9 cellular contexts compared by ENCODE assay signal in genomic region chr19:16095071-16095571, GRCh38. TPM values are rescaled to one million over a fixed set of nuclear protein-coding genes. Genes with fewer than 3 reads are reported as not detected.
DNase-seq lines count a peak whose midpoint lies in the region; ATAC-seq and TF ChIP-seq lines count a peak whose summit lies in the region.
"Had no signal": no experiment of that assay in that cellular context is flagged by ENCODE, and none has a peak within 500 bp of the region (broad histone marks: within the 10 kb centered on the region; RNA-seq: fewer than 3 reads in every experiment).

No MANE protein-coding gene starts in this region.

- no peaks in the 10 kb centered on the region; the same call in 1 of the 2 replicates for H3K27me3 Mint-ChIP-seq in H9 (ENCODE audit: low read depth)
- H3K27me3 Mint-ChIP-seq in activated T-cell treated with anti-CD3 and anti-CD28 coated beads, Interleukin-2, amount 50 U/mL, for 24 hours, result no peaks in the 10 kb centered on the region
- no peaks in the 10 kb centered on the region for H3K27me3 Mint-ChIP-seq in stimulated activated memory B cell treated with anti-CD40 and anti-IgM and Interleukin-4, amounts not matched to agents 10 μg/mL and 1 μg/mL and 100 μg/mL, for 72 hours

- H4K5ac ChIP-seq in H9 (ENCODE audit: insufficient read length, low read depth, low read length), result no peak overlapping the region

- H4K91ac ChIP-seq in H9 (ENCODE audit: insufficient read length, low read depth, low read length), result no peak overlapping the region

- ATAC-seq in stimulated activated memory B cell treated with anti-CD40 and anti-IgM and Interleukin-4, amounts not matched to agents 10 μg/mL and 1 μg/mL and 100 μg/mL, for 72 hours, result peak; percentile 45
- no peak for ATAC-seq in lower lobe of right lung

- no peak overlapping the region for H2BK20ac ChIP-seq in H9 (ENCODE audit: low read depth, low read length, poor library complexity, severe bottlenecking)

- H3K4me1 ChIP-seq in H9 (ENCODE audit: insufficient read depth, low read length) (no peaks in the 10 kb centered on the region), hepatocyte (ENCODE audit: insufficient read depth) (peaks cover 19% of the 10 kb centered on the region), lower lobe of right lung (peaks cover 23% of the 10 kb centered on the region)

- H3T11ph ChIP-seq in H9 (ENCODE audit: low read length), result no peak overlapping the region

- DNase-seq in H9 (no peak), hepatocyte (ENCODE audit: low spot score) (no peak), lower lobe of right lung (no peak), hippocampal formation (lab: John Stamatoyannopoulos, UW) (no peak), SK-N-DZ (ENCODE audit: low spot score) (no peak)
- peak; percentile 57 for DNase-seq in activated T-cell treated with anti-CD3 and anti-CD28 coated beads, Interleukin-2, amount 50 U/mL, for 24 hours
- DNase-seq: SHP77 treated with DMSO at 0.1 percent for 48 hours; stimulated activated CD4-positive, alpha-beta T cell treated with anti-CD3 and anti-CD28 coated beads, Interleukin-2, amount 100 ng/mL, for 48 hours had no signal

- no peaks in the 10 kb centered on the region for H3K9me3 ChIP-seq in H9 (ENCODE audit: control insufficient read depth, low read depth, low read length)
- H3K9me3 ChIP-seq in hepatocyte (ENCODE audit: low read depth), result no peaks in the 10 kb centered on the region
- no peaks in the 10 kb centered on the region for H3K9me3 ChIP-seq in lower lobe of right lung

- no peak overlapping the region for H3K4ac ChIP-seq in H9 (ENCODE audit: low read depth, low read length)

- H3K4me2 ChIP-seq in H9 (ENCODE audit: insufficient read depth, insufficient read length, low read length) (no peak overlapping the region), hepatocyte (no peak overlapping the region)

- no peak overlapping the region for H2BK15ac ChIP-seq in H9 (ENCODE audit: low read depth, low read length)

- no peaks in the 10 kb centered on the region for H3K23me2 ChIP-seq in H9 (ENCODE audit: insufficient read length, low read depth, low read length, poor library complexity, severe bottlenecking)

- no peak overlapping the region for H3K27ac ChIP-seq in H9 (ENCODE audit: insufficient read length, low read depth, low read length)
- H3K27ac ChIP-seq in hepatocyte, result peak overlapping the region; percentile 84
- no peak overlapping the region for H3K27ac ChIP-seq in lower lobe of right lung

- no peak overlapping the region for H3K4me3 Mint-ChIP-seq in H9
- H3K4me3 Mint-ChIP-seq in activated T-cell treated with anti-CD3 and anti-CD28 coated beads, Interleukin-2, amount 50 U/mL, for 24 hours, result peak overlapping the region; percentile 41
- H3K4me3 Mint-ChIP-seq in stimulated activated memory B cell treated with anti-CD40 and anti-IgM and Interleukin-4, amounts not matched to agents 10 μg/mL and 1 μg/mL and 100 μg/mL, for 72 hours, result no peak overlapping the region

- no peak overlapping the region for H3K4me3 ChIP-seq in hepatocyte
- no peak overlapping the region for H3K4me3 ChIP-seq in lower lobe of right lung

- H4K8ac ChIP-seq in H9 (replicated peaks; ENCODE audit: insufficient read length, low read depth, low read length), result no peak overlapping the region

- no peaks in the 10 kb centered on the region for H3K9me3 Mint-ChIP-seq in H9
- H3K9me3 Mint-ChIP-seq in activated T-cell treated with anti-CD3 and anti-CD28 coated beads, Interleukin-2, amount 50 U/mL, for 24 hours, result no peaks in the 10 kb centered on the region
- no peaks in the 10 kb centered on the region for H3K9me3 Mint-ChIP-seq in stimulated activated memory B cell treated with anti-CD40 and anti-IgM and Interleukin-4, amounts not matched to agents 10 μg/mL and 1 μg/mL and 100 μg/mL, for 72 hours

- H2BK120ac ChIP-seq in H9 (ENCODE audit: low read depth, low read length, poor library complexity, severe bottlenecking), result no peak overlapping the region

- no peaks in the 10 kb centered on the region for H3K27me3 ChIP-seq in H9 (ENCODE audit: insufficient read depth, low read length)
- H3K27me3 ChIP-seq in hepatocyte, result no peaks in the 10 kb centered on the region
- no peaks in the 10 kb centered on the region for H3K27me3 ChIP-seq in lower lobe of right lung (ENCODE audit: low read depth)

- H3K36me3 ChIP-seq in hepatocyte (replicated peaks; ENCODE audit: insufficient read depth, low read depth) (peaks cover 3% of the 10 kb centered on the region), lower lobe of right lung (peaks cover 100% of the 10 kb centered on the region)

- peak overlapping the region in 2 of 3 experiments; percentile 41 to 69; a peak in 3 of 7 replicates for H3K27ac Mint-ChIP-seq in H9
- peak overlapping the region; percentile 92 for H3K27ac Mint-ChIP-seq in activated T-cell treated with anti-CD3 and anti-CD28 coated beads, Interleukin-2, amount 50 U/mL, for 24 hours
- peak overlapping the region; percentile 20 for H3K27ac Mint-ChIP-seq in stimulated activated memory B cell treated with anti-CD40 and anti-IgM and Interleukin-4, amounts not matched to agents 10 μg/mL and 1 μg/mL and 100 μg/mL, for 72 hours

- no peak overlapping the region for H3K23ac ChIP-seq in H9 (ENCODE audit: insufficient read length, low read depth, low read length)

- no peak overlapping the region for H3K9ac ChIP-seq in H9 (ENCODE audit: extremely low read depth, insufficient read length, low read length)

- WGBS in H9 (ENCODE audit: extremely low coverage, insufficient read length, low lambda C conversion rate), result no CpG with 5 or more reads among the region's 13 CpGs
- 89% methylated on average over 13 of the region's 13 CpGs for WGBS in hepatocyte (ENCODE audit: low lambda C conversion rate, missing lambda C conversion rate)

- no peaks in the 10 kb centered on the region for H3K79me1 ChIP-seq in H9 (ENCODE audit: insufficient read depth, low read depth, low read length, poor library complexity, severe bottlenecking)

- peaks cover 66 to 97% (median 94%) of the 10 kb centered on the region in 3 experiments for H3K36me3 Mint-ChIP-seq in H9 (ENCODE audit: insufficient read depth in 1 of 3, low read depth in 3 of 3)
- peaks cover 96% of the 10 kb centered on the region for H3K36me3 Mint-ChIP-seq in activated T-cell treated with anti-CD3 and anti-CD28 coated beads, Interleukin-2, amount 50 U/mL, for 24 hours (ENCODE audit: low read depth)
- H3K36me3 Mint-ChIP-seq in stimulated activated memory B cell treated with anti-CD40 and anti-IgM and Interleukin-4, amounts not matched to agents 10 μg/mL and 1 μg/mL and 100 μg/mL, for 72 hours, result peaks cover 69% of the 10 kb centered on the region

- H3K14ac ChIP-seq in H9 (ENCODE audit: insufficient read depth, low read length), result no peak overlapping the region

- H3K79me2 ChIP-seq in H9 (ENCODE audit: insufficient read depth, low read length) (no peaks in the 10 kb centered on the region), hepatocyte (peaks cover 27% of the 10 kb centered on the region)

- no peak overlapping the region for H3K56ac ChIP-seq in H9 (ENCODE audit: insufficient read length, low read depth, low read length)

- H3K4me1 Mint-ChIP-seq in H9, result no peaks in the 10 kb centered on the region
- peaks cover 34% of the 10 kb centered on the region for H3K4me1 Mint-ChIP-seq in activated T-cell treated with anti-CD3 and anti-CD28 coated beads, Interleukin-2, amount 50 U/mL, for 24 hours (ENCODE audit: low read depth)
- peaks cover 25% of the 10 kb centered on the region for H3K4me1 Mint-ChIP-seq in stimulated activated memory B cell treated with anti-CD40 and anti-IgM and Interleukin-4, amounts not matched to agents 10 μg/mL and 1 μg/mL and 100 μg/mL, for 72 hours

- no peak overlapping the region for H2BK5ac ChIP-seq in H9 (ENCODE audit: insufficient read length, low read length)

- no peaks in the 10 kb centered on the region for H4K20me1 ChIP-seq in H9 (ENCODE audit: control insufficient read depth, insufficient read depth, insufficient read length)
- H4K20me1 ChIP-seq in hepatocyte (ENCODE audit: insufficient read depth, poor library complexity, severe bottlenecking), result no peaks in the 10 kb centered on the region

- no peak overlapping the region for H2BK12ac ChIP-seq in H9 (ENCODE audit: insufficient read length, low read depth, low read length)

- no peak overlapping the region for H2AK5ac ChIP-seq in H9 (ENCODE audit: insufficient read length, low read length)

- no peak overlapping the region for H3K18ac ChIP-seq in H9 (ENCODE audit: insufficient read length, low read depth, low read length)

- TF ChIP-seq CTCF in H9 (conservative IDR thresholded peaks at IDR 0.05), result no peak
- TF ChIP-seq CTCF in hepatocyte (IDR thresholded peaks at IDR 0.05; ENCODE audit: poor library complexity), result no peak
- no peak for TF ChIP-seq CTCF in lower lobe of right lung (IDR thresholded peaks at IDR 0.05)

- intact Hi-C loops in lower lobe of right lung (cut with DNase I), result no loop called here

- H3K9me2 ChIP-seq in hepatocyte (replicated peaks; ENCODE audit: insufficient read depth), result no peaks in the 10 kb centered on the region

- H2AFZ ChIP-seq in H9 (ENCODE audit: low read length), result no peak overlapping the region
- no peak overlapping the region for H2AFZ ChIP-seq in hepatocyte

RNA-seq across cellular contexts. Expression of gene RAB8A, which starts 16.6 kb away (rescaled TPM):
- 93.8 and 103 TPM in 2 replicates for total RNA-seq in H9 (2021)
- 60.2 and 77.0 TPM in 2 replicates for total RNA-seq in hepatocyte
- polyA plus RNA-seq in hepatocyte, result 84.4 and 89.5 TPM in 2 replicates
- total RNA-seq in lower lobe of right lung, result 110 TPM
- polyA plus RNA-seq in SK-N-DZ (2014; cell fraction: cytosol; rRNA removed), result 44.3 and 48.2 TPM in 2 replicates
- 19.6 and 19.9 TPM in 2 replicates for polyA plus RNA-seq in SK-N-DZ (2014; cell fraction: nucleus; rRNA removed)

RNA-seq across cellular contexts. Expression of gene TPM4, which starts 18.8 kb away (rescaled TPM):
- 431 TPM in 2 replicates for total RNA-seq in H9 (2021)
- total RNA-seq in hepatocyte, result 405 and 417 TPM in 2 replicates
- 337 and 344 TPM in 2 replicates for polyA plus RNA-seq in hepatocyte
- 319 TPM for total RNA-seq in lower lobe of right lung
- polyA plus RNA-seq in SK-N-DZ (2014; cell fraction: cytosol; rRNA removed), result 173 and 190 TPM in 2 replicates
- polyA plus RNA-seq in SK-N-DZ (2014; cell fraction: nucleus; rRNA removed), result 78.2 and 86.9 TPM in 2 replicates

RNA-seq across cellular contexts. Expression of gene HSH2D, which starts 48.4 kb away (rescaled TPM):
- 1.8 and 2.3 TPM in 2 replicates for total RNA-seq in H9 (2021)
- 4.0 and 6.1 TPM in 2 replicates for total RNA-seq in hepatocyte
- 3.5 and 3.7 TPM in 2 replicates for polyA plus RNA-seq in hepatocyte
- total RNA-seq in lower lobe of right lung, result 8.2 TPM
- polyA plus RNA-seq in SK-N-DZ (2014; cell fraction: cytosol; rRNA removed), result not detected in 2 replicates
- polyA plus RNA-seq in SK-N-DZ (2014; cell fraction: nucleus; rRNA removed), result not detected in 2 replicates

Comparison
In these comparisons a context has a peak if more than half of its experiments do, and no peak if none do; other contexts are left out.
1. H3K27ac Mint-ChIP-seq: peak in every context shown above with its lines; median percentile 92 in activated T-cell treated with anti-CD3 and anti-CD28 coated beads, Interleukin-2, amount 50 U/mL, for 24 hours; 55 in H9; 20 in stimulated activated memory B cell treated with anti-CD40 and anti-IgM and Interleukin-4, amounts not matched to agents 10 μg/mL and 1 μg/mL and 100 μg/mL, for 72 hours.